1 cellular context compared by ENCODE assay signal in genomic region chr2:202690321-202690900, GRCh38.
TF ChIP-seq lines count a peak whose summit lies in the region.

No MANE protein-coding gene starts in this region.

TF ChIP-seq in WTC11, 78 proteins besides CTCF, POLR2A, EP300 and RAD21 (continued from another document):
- TF ChIP-seq ZNF532 (CRISPR knock-in tag; IDR thresholded peaks at IDR 0.05; ENCODE audit: borderline replicate concordance) (no peak), ZNF281 (CRISPR knock-in tag; IDR thresholded peaks at IDR 0.05) (no peak), GRHL2 (CRISPR knock-in tag; IDR thresholded peaks at IDR 0.05; ENCODE audit: insufficient replicate concordance, severe bottlenecking) (no peak), PRRX2 (CRISPR knock-in tag; IDR thresholded peaks at IDR 0.05) (no peak), E2F5 (CRISPR knock-in tag; IDR thresholded peaks at IDR 0.05) (no peak)
